ENCODE assay signal across 21 cellular contexts in genomic region chr1:165623624-165624023, GRCh38. TPM values are rescaled to one million over a fixed set of nuclear protein-coding genes. Genes with fewer than 3 reads are reported as not detected.
DNase-seq lines count a peak whose midpoint lies in the region; ATAC-seq, FAIRE-seq and TF ChIP-seq lines count a peak whose summit lies in the region.
"Had no signal": no experiment of that assay in that cellular context is flagged by ENCODE, and none has a peak within 500 bp of the region (broad histone marks: within the 10 kb centered on the region; RNA-seq: fewer than 3 reads in every experiment).

No MANE protein-coding gene starts in this region.

- H3K9me1 ChIP-seq in IMR-90 (ENCODE audit: insufficient read depth, low read length): no peaks in the 10 kb centered on the region
- H3K9me1 ChIP-seq in K562 (ENCODE audit: control insufficient read depth, insufficient read depth, low read length): no peaks in the 10 kb centered on the region

- no peaks in the 10 kb centered on the region for H3K9me3 ChIP-seq in HepG2 (ENCODE audit: low read length)
- H3K9me3 ChIP-seq in right lobe of liver: no peaks in the 10 kb centered on the region
- no peaks in the 10 kb centered on the region for H3K9me3 ChIP-seq in IMR-90 (ENCODE audit: control insufficient read depth, insufficient read depth, low read length)
- no peaks in the 10 kb centered on the region for H3K9me3 ChIP-seq in K562 (replicated peaks; ENCODE audit: control insufficient read depth, insufficient read depth, low read depth, low read length)
- H3K9me3 ChIP-seq in OCI-LY7 (ENCODE audit: low read length): no peaks in the 10 kb centered on the region
- H3K9me3 ChIP-seq: BE2C, BLaER1 had no signal

- no peak overlapping the region for H4K91ac ChIP-seq in IMR-90 (ENCODE audit: insufficient read depth, low read depth, low read length)

- TF ChIP-seq RAD21 in HepG2 (CRISPR knock-in tag; IDR thresholded peaks at IDR 0.05) (no peak), IMR-90 (IDR thresholded peaks at IDR 0.05; ENCODE audit: low read length) (no peak), K562 (CRISPR knock-in tag; conservative IDR thresholded peaks at IDR 0.05 in 1 of 2, IDR thresholded peaks at IDR 0.05 in 1 of 2) (no peak)

- no peak overlapping the region for H3K18ac ChIP-seq in IMR-90 (ENCODE audit: low read depth, low read length)

- H3K23ac ChIP-seq in IMR-90 (ENCODE audit: low read depth, low read length): no peak overlapping the region

- H3K27ac ChIP-seq in HepG2 (ENCODE audit: extremely low read length, insufficient read depth, low read length): no peak overlapping the region
- no peak overlapping the region for H3K27ac ChIP-seq in right lobe of liver
- no peak overlapping the region for H3K27ac ChIP-seq in IMR-90 (ENCODE audit: insufficient read depth, low read length)
- H3K27ac ChIP-seq in K562 (ENCODE audit: extremely low read depth, low read depth, low read length): no peak overlapping the region
- no peak overlapping the region for H3K27ac ChIP-seq in OCI-LY7 (ENCODE audit: low read depth, low read length, poor library complexity, severe bottlenecking)
- H3K27ac ChIP-seq: 22Rv1, BLaER1 had no signal

- no peak for ATAC-seq in HepG2
- ATAC-seq in right lobe of liver: no peak
- no peak for ATAC-seq in IMR-90 (ENCODE audit: low read depth)
- no peak for ATAC-seq in K562

- TF ChIP-seq POLR2A in HepG2 (IDR thresholded peaks at IDR 0.05; ENCODE audit: insufficient read depth in 1 of 2, low read depth in 2 of 2, low read length in 2 of 2) (no peak), right lobe of liver (IDR thresholded peaks at IDR 0.05) (no peak), IMR-90 (IDR thresholded peaks at IDR 0.05; ENCODE audit: low read depth, low read length) (no peak), K562 (conservative IDR thresholded peaks at IDR 0.05) (no peak)

- H3K36me3 ChIP-seq in HepG2 (replicated peaks in 1 of 2; ENCODE audit: control insufficient read depth in 1 of 2, insufficient read depth in 2 of 2, low read length in 2 of 2) (no peaks in the 10 kb centered on the region), right lobe of liver (no peaks in the 10 kb centered on the region), IMR-90 (ENCODE audit: control insufficient read depth, insufficient read depth, low read length) (no peaks in the 10 kb centered on the region), K562 (ENCODE audit: control insufficient read depth, insufficient read depth, low read length) (no peaks in the 10 kb centered on the region), OCI-LY7 (ENCODE audit: insufficient read depth, low read length) (no peaks in the 10 kb centered on the region)
- H3K36me3 ChIP-seq: BE2C, BLaER1 had no signal

- POLR2A ChIA-PET in HepG2 (lab: Yijun Ruan, JAX) (no interaction called here), IMR-90 (lab: Charles Lee; ENCODE audit: unreplicated experiment) (no interaction called here), K562 (lab: Yijun Ruan, JAX) (interaction anchor here (0.6 kb wide), 2 partner anchors 20 to 724 kb away, joined by 3 read pairs; no protein-coding TSS in a partner anchor), OCI-LY7 (lab: Charles Lee) (no interaction called here)

- H4K20me1 ChIP-seq in HepG2 (ENCODE audit: insufficient read depth, low read length) (no peaks in the 10 kb centered on the region), IMR-90 (ENCODE audit: insufficient read depth, low read length) (no peaks in the 10 kb centered on the region), K562 (replicated peaks; ENCODE audit: control insufficient read depth, insufficient read depth, low read length) (no peaks in the 10 kb centered on the region), OCI-LY7 (ENCODE audit: insufficient read depth, low read length) (no peaks in the 10 kb centered on the region)
- H4K20me1 ChIP-seq: BLaER1 had no signal

- H2AFZ ChIP-seq in HepG2 (ENCODE audit: low read length) (no peak overlapping the region), IMR-90 (replicated peaks; ENCODE audit: low read length, poor library complexity) (no peak overlapping the region), K562 (ENCODE audit: low read depth, low read length) (no peak overlapping the region), OCI-LY7 (ENCODE audit: low read length) (no peak overlapping the region)

- H2BK120ac ChIP-seq in IMR-90 (ENCODE audit: low read depth, low read length): no peak overlapping the region

- H3K27me3 ChIP-seq in HepG2 (ENCODE audit: control insufficient read depth in 1 of 2, insufficient read depth in 2 of 2, low read length in 2 of 2): no peaks in the 10 kb centered on the region; a peak in 1 of 5 replicates
- H3K27me3 ChIP-seq in right lobe of liver: no peaks in the 10 kb centered on the region
- H3K27me3 ChIP-seq in IMR-90 (ENCODE audit: control insufficient read depth, insufficient read depth, low read length): peaks cover 2% of the 10 kb centered on the region
- no peaks in the 10 kb centered on the region for H3K27me3 ChIP-seq in K562 (ENCODE audit: control insufficient read depth in 2 of 2, insufficient read depth in 2 of 2, low read length in 2 of 2)
- H3K27me3 ChIP-seq: BE2C, BLaER1 had no signal

- H2BK15ac ChIP-seq in IMR-90 (ENCODE audit: low read depth, low read length): no peak overlapping the region

- TF ChIP-seq CTCF in HepG2 (CRISPR knock-in tag; IDR thresholded peaks at IDR 0.05): no peak
- no peak for TF ChIP-seq CTCF in right lobe of liver (IDR thresholded peaks at IDR 0.05)
- no peak for TF ChIP-seq CTCF in IMR-90 (conservative IDR thresholded peaks at IDR 0.05; ENCODE audit: low read depth, low read length)
- TF ChIP-seq CTCF in K562 (IDR thresholded peaks at IDR 0.05 in 2 of 3, conservative IDR thresholded peaks at IDR 0.05 in 1 of 3; ENCODE audit: insufficient read depth in 2 of 3, low read depth in 1 of 3, low read length in 3 of 3): no peak
- no peak for TF ChIP-seq CTCF in OCI-LY7 (conservative IDR thresholded peaks at IDR 0.05; ENCODE audit: low read length)

- FAIRE-seq in HepG2 (lab: Jason Lieb, UNC): no peak
- no peak for FAIRE-seq in K562 (lab: Jason Lieb, UNC)
- FAIRE-seq: G401.6, GM12891, GM19239 had no signal

- CTCF ChIA-PET in HepG2 (lab: Yijun Ruan, JAX; ENCODE audit: low intra/inter-chr PET ratio, low total read pairs) (no interaction called here), IMR-90 (lab: Yijun Ruan, JAX) (interaction anchor here (1.4 kb wide), 1 partner anchor 13 kb away, joined by 7 read pairs; no protein-coding TSS in a partner anchor), K562 (lab: Yijun Ruan, JAX; ENCODE audit: low intra/inter-chr PET ratio) (no interaction called here), OCI-LY7 (lab: Charles Lee; ENCODE audit: unreplicated experiment) (no interaction called here)

- no peak overlapping the region for H3K4me2 ChIP-seq in HepG2 (ENCODE audit: low read depth, low read length)
- no peak overlapping the region for H3K4me2 ChIP-seq in IMR-90 (ENCODE audit: low read depth, low read length)
- H3K4me2 ChIP-seq in K562 (ENCODE audit: insufficient read depth, low read length): no peak overlapping the region
- H3K4me2 ChIP-seq in OCI-LY7 (ENCODE audit: low read length): no peak overlapping the region
- H3K4me2 ChIP-seq: BLaER1 had no signal

- H3K79me1 ChIP-seq in IMR-90 (ENCODE audit: low read depth in 1 of 2, low read length in 2 of 2): no peaks in the 10 kb centered on the region

- H3K56ac ChIP-seq in IMR-90 (ENCODE audit: extremely low read depth, insufficient read depth, low read length): no peak overlapping the region

- no peak overlapping the region for H3K9ac ChIP-seq in HepG2 (ENCODE audit: insufficient read depth, low read depth, low read length)
- H3K9ac ChIP-seq in IMR-90 (ENCODE audit: low read depth, low read length): no peak overlapping the region
- no peak overlapping the region for H3K9ac ChIP-seq in K562 (ENCODE audit: insufficient read depth in 1 of 2, low read depth in 2 of 2, low read length in 2 of 2)
- H3K9ac ChIP-seq: BLaER1 had no signal

- H2BK5ac ChIP-seq in IMR-90 (ENCODE audit: low read depth, low read length, poor library complexity, severe bottlenecking): no peak overlapping the region

- in situ Hi-C loops in HepG2 (cut with HindIII; ENCODE audit: extremely low pct_ligation_motif_present, low pct_unique_long_range_greater_than_20kb): no loop called here
- in situ Hi-C loops in IMR-90 (cut with MboI; ENCODE audit: low sequenced_read_pairs): loop anchor here (25.0 kb wide), 1 partner anchor 864 kb away; no protein-coding TSS in a partner anchor
- in situ Hi-C loops in K562 (cut with MboI): no loop called here

- dilution Hi-C loops in IMR-90 (cut with HindIII; ENCODE audit: low sequenced_read_pairs, unreplicated experiment): no loop called here

- DNase-seq in HepG2 (ENCODE audit: low spot score) (no peak), right lobe of liver (no peak), IMR-90 (no peak), K562 (ENCODE audit: extremely low read depth in 1 of 4, low spot score in 3 of 4) (no peak), OCI-LY7 (ENCODE audit: low spot score) (no peak), SHP77 treated with DMSO at 0.1 percent for 48 hours (lab: John Stamatoyannopoulos, UW) (no peak), HuH-7.5 (ENCODE audit: low spot score) (no peak)
- DNase-seq: ACHN; BE2C; C1 segment of cervical spinal cord; CD4-positive, alpha-beta memory T cell; CD4-positive, CD25-positive, alpha-beta regulatory T cell; CD8-positive, alpha-beta memory T cell; COR-L47; DMS79 treated with DMSO at 0.1 percent for 48 hours; GF-D8 had no signal

- H3K4me3 ChIP-seq in HepG2 (replicated peaks in 1 of 3; ENCODE audit: insufficient read depth in 1 of 3, low read depth in 2 of 3, low read length in 3 of 3) (no peak overlapping the region), right lobe of liver (no peak overlapping the region), IMR-90 (ENCODE audit: insufficient read depth, low read depth, low read length) (no peak overlapping the region), K562 (no peak overlapping the region), OCI-LY7 (ENCODE audit: low read depth, low read length, poor library complexity, severe bottlenecking) (no peak overlapping the region)
- H3K4me3 ChIP-seq: BLaER1 had no signal

- no TSS peak for BruUV-seq in HepG2 (replicated peaks; lab: Mats Ljungman, UMichigan)
- no TSS peak for BruUV-seq in IMR-90 (replicated peaks; lab: Mats Ljungman, UMichigan)
- BruUV-seq in K562 (replicated peaks; lab: Mats Ljungman, UMichigan): no TSS peak
- no TSS peak for BruUV-seq in OCI-LY7 (replicated peaks; lab: Mats Ljungman, UMichigan)

- H2AK9ac ChIP-seq in IMR-90 (replicated peaks; ENCODE audit: low read depth, low read length, poor library complexity): no peak overlapping the region

- H3K14ac ChIP-seq in IMR-90 (replicated peaks; ENCODE audit: low read depth, low read length): no peak overlapping the region

- H3K4me1 ChIP-seq in HepG2 (ENCODE audit: insufficient read depth, low read length) (peaks cover 6% of the 10 kb centered on the region), right lobe of liver (no peaks in the 10 kb centered on the region), IMR-90 (ENCODE audit: control insufficient read depth, insufficient read depth, low read length) (no peaks in the 10 kb centered on the region), K562 (replicated peaks in 1 of 2; ENCODE audit: control insufficient read depth in 2 of 2, insufficient read depth in 2 of 2, low read length in 2 of 2) (peaks cover 0 to 12% of the 10 kb centered on the region in 2 experiments; a peak in 2 of 5 replicates), OCI-LY7 (ENCODE audit: insufficient read depth, low read length, poor library complexity, severe bottlenecking) (no peaks in the 10 kb centered on the region)
- H3K4me1 ChIP-seq: BE2C, BLaER1 had no signal

- no peak overlapping the region for H4K8ac ChIP-seq in IMR-90 (ENCODE audit: low read depth in 2 of 2, low read length in 2 of 2)

- intact Hi-C loops in HepG2 (cut with micrococcal nuclease; ENCODE audit: unreplicated experiment) (no loop called here), right lobe of liver (cut with DNase I) (no loop called here), IMR-90 (cut with micrococcal nuclease) (no loop called here), K562 (cut with micrococcal nuclease) (no loop called here), OCI-LY7 (cut with micrococcal nuclease; ENCODE audit: unreplicated experiment) (no loop called here)

- H3K79me2 ChIP-seq in HepG2 (ENCODE audit: insufficient read depth, low read length): no peaks in the 10 kb centered on the region
- no peaks in the 10 kb centered on the region for H3K79me2 ChIP-seq in K562 (ENCODE audit: control insufficient read depth, insufficient read depth, low read length)
- H3K79me2 ChIP-seq in OCI-LY7 (ENCODE audit: insufficient read depth, low read depth, low read length): no peaks in the 10 kb centered on the region

- H3K4ac ChIP-seq in IMR-90 (ENCODE audit: low read depth, low read length): no peak overlapping the region

- no peaks in the 10 kb centered on the region for H3K9me2 ChIP-seq in OCI-LY7 (ENCODE audit: insufficient read depth, low read length)

- TF ChIP-seq EP300 in HepG2 (IDR thresholded peaks at IDR 0.05; ENCODE audit: low read depth in 2 of 2, low read length in 2 of 2) (no peak), HepG2 (CRISPR knock-in tag; IDR thresholded peaks at IDR 0.05; ENCODE audit: borderline replicate concordance) (no peak), K562 (IDR thresholded peaks at IDR 0.05; ENCODE audit: low read length) (no peak)

- H2BK20ac ChIP-seq in IMR-90 (ENCODE audit: low read depth, low read length): no peak overlapping the region

- H4K5ac ChIP-seq in IMR-90 (ENCODE audit: low read depth, low read length): no peak overlapping the region

- H2AK5ac ChIP-seq in IMR-90 (ENCODE audit: low read depth, low read length): no peak overlapping the region

RNA-seq across cellular contexts. Expression of gene MGST3, which starts 7.4 kb away (rescaled TPM):
- 34.3 and 59.7 TPM in 2 replicates for total RNA-seq in HepG2 (2016; rRNA removed; fragmentation: Illumina TruSeq; extraction: Trizol)
- 11.6 and 14.9 TPM in 2 replicates for total RNA-seq in HepG2 (2016; cell fraction: cytosol; rRNA removed; fragmentation: Illumina TruSeq; extraction: Trizol; ENCODE audit: low read depth)
- 39.1 and 57.7 TPM in 2 replicates for total RNA-seq in HepG2 (2016; cell fraction: insoluble cytoplasmic fraction; rRNA removed; fragmentation: Illumina TruSeq; extraction: Trizol)
- total RNA-seq in HepG2 (2016; cell fraction: membrane; rRNA removed; fragmentation: Illumina TruSeq; extraction: Trizol): 12.2 and 18.3 TPM in 2 replicates
- 32.4 and 38.4 TPM in 2 replicates for total RNA-seq in HepG2 (2016; cell fraction: nucleus; rRNA removed; fragmentation: Illumina TruSeq; extraction: Trizol)
- polyA plus RNA-seq in HepG2 (2011; rRNA removed): 54.7 and 61.2 TPM in 2 replicates
- 57.4 and 63.3 TPM in 2 replicates for polyA plus RNA-seq in HepG2 (2011; cell fraction: cytosol; rRNA removed)
- 31.0 and 32.2 TPM in 2 replicates for polyA plus RNA-seq in HepG2 (2011; cell fraction: nucleus; rRNA removed)
- polyA plus RNA-seq in HepG2 (2012): 28.7 and 43.7 TPM in 2 replicates
- 12.4 and 14.4 TPM in 2 replicates for polyA plus RNA-seq in HepG2 (2016; cell fraction: cytosol; fragmentation: Illumina TruSeq; extraction: Trizol; ENCODE audit: low read depth)
- 29.5 and 43.0 TPM in 2 replicates for polyA plus RNA-seq in HepG2 (2016; cell fraction: insoluble cytoplasmic fraction; fragmentation: Illumina TruSeq; extraction: Trizol; ENCODE audit: low read depth)
- polyA plus RNA-seq in HepG2 (2016; cell fraction: membrane; fragmentation: Illumina TruSeq; extraction: Trizol; ENCODE audit: low read depth): 12.9 and 15.3 TPM in 2 replicates
- 45.3 and 49.9 TPM in 2 replicates for polyA plus RNA-seq in HepG2 (2016; cell fraction: nucleus; fragmentation: Illumina TruSeq; extraction: Trizol; ENCODE audit: insufficient read depth, low read depth)
- polyA minus RNA-seq in HepG2 (2011; rRNA and poly(A)+ RNA removed; ENCODE audit: low replicate concordance): 38.9 and 110 TPM in 2 replicates
- 16.2 and 23.4 TPM in 2 replicates for polyA minus RNA-seq in HepG2 (2011; cell fraction: cytosol; rRNA and poly(A)+ RNA removed)
- polyA minus RNA-seq in HepG2 (2011; cell fraction: nucleus; rRNA and poly(A)+ RNA removed): 25.5 and 28.5 TPM in 2 replicates
- total RNA-seq in right lobe of liver: 100 to 1,000 TPM in 3 of 6 experiments, 10 to 100 TPM in 3; 74.0 to 141 (median 103) TPM
- 132 and 159 TPM in 2 replicates for total RNA-seq in IMR-90 (2012; rRNA removed)
- polyA plus RNA-seq in IMR-90 (2012; rRNA removed): 213 and 284 TPM in 2 replicates
- polyA plus RNA-seq in IMR-90 (2012; cell fraction: cytosol; rRNA removed): 205 and 256 TPM in 2 replicates
- polyA plus RNA-seq in IMR-90 (2012; cell fraction: nucleus; rRNA removed; ENCODE audit: low replicate concordance): 46.8 and 155 TPM in 2 replicates
- 35.8 and 55.6 TPM in 2 replicates for total RNA-seq in K562 (2011; cell fraction: chromatin; rRNA removed; ENCODE audit: low replicate concordance)
- 29.2 and 42.6 TPM in 2 replicates for total RNA-seq in K562 (2011; cell fraction: nucleolus; rRNA removed)
- 66.3 and 86.9 TPM in 2 replicates for total RNA-seq in K562 (2011; cell fraction: nucleoplasm; rRNA removed)
- total RNA-seq in K562 (2014; rRNA removed): 69.9 and 70.7 TPM in 2 replicates
- total RNA-seq in K562 (2014; rRNA removed; fragmentation: Illumina TruSeq; extraction: Trizol): 92.8 and 95.1 TPM in 2 replicates
- 99.5 and 105 TPM in 2 replicates for total RNA-seq in K562 (2015; rRNA removed; fragmentation: Illumina TruSeq; extraction: Trizol)
- 77.0 and 82.0 TPM in 2 replicates for total RNA-seq in K562 (2021)
- polyA plus RNA-seq in K562 (2011; rRNA removed): 109 and 112 TPM in 2 replicates
- 137 and 139 TPM in 2 replicates for polyA plus RNA-seq in K562 (2011; cell fraction: cytosol; rRNA removed)
- 105 and 159 TPM in 2 replicates for polyA plus RNA-seq in K562 (2011; cell fraction: nucleus; rRNA removed)
- 151 and 161 TPM in 2 replicates for polyA plus RNA-seq in K562 (2012)
- 82.0 and 98.7 TPM in 2 replicates for polyA plus RNA-seq in K562 (2014; fragmentation: Illumina TruSeq; extraction: Trizol)
- polyA plus RNA-seq in K562 (2014; fragmentation: Nextera tagmentation; extraction: Ambion mirVana): 100 to 1,000 TPM; 255 to 287 TPM
- polyA plus RNA-seq in K562 (2014; rRNA removed): 121 and 157 TPM in 2 replicates
- polyA minus RNA-seq in K562 (2011; rRNA and poly(A)+ RNA removed): 30.3 and 34.9 TPM in 2 replicates
- 20.8 and 22.8 TPM in 2 replicates for polyA minus RNA-seq in K562 (2011; cell fraction: cytosol; rRNA and poly(A)+ RNA removed)
- polyA minus RNA-seq in K562 (2011; cell fraction: nucleus; rRNA and poly(A)+ RNA removed): 12.7 and 27.3 TPM in 2 replicates
- 95.7 and 127 TPM in 2 replicates for total RNA-seq in OCI-LY7 (2014; rRNA removed; shearing (Covaris generic))
- total RNA-seq in OCI-LY7 (2022): 115 and 124 TPM in 2 replicates

Comparison
In these comparisons a context has a peak if more than half of its experiments do, and no peak if none do; other contexts are left out.
1. Of the 241 proteins assayed by ChIP-seq in both HepG2 and K562: peak only in HepG2: none; only in K562: CEBPG; in both: CEBPB; in neither: 239.